26 cellular contexts compared by ENCODE assay signal in the genomic region with DNA sequence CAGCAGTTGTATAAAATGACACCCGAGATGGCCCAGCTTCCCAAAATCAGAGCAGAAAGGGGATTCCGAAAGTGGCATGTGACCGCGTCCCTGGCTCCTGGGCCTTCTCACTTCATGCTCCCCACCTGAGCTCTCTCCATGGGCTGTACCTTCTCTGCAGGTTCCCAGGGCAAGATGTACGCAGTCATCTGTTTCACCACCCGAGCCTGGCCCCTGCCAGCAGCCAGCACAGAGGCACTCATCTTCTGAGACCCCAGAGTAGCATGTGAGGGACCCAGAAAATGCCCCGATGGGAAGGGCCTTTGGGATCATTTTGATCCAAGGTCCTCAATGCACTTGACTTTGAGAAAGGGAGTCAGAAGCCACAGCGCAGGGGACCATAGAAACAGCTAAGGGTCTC.
"Had no signal": no experiment of that assay in that cellular context is flagged by ENCODE, and none has a peak within 500 bp of the region (broad histone marks: within the 10 kb centered on the region; RNA-seq: fewer than 3 reads in every experiment).

No MANE protein-coding gene starts in this region.

- H3K9me3 Mint-ChIP-seq: activated T-helper 17 cell treated with anti-CD3 and anti-CD28 coated beads, Interleukin-2, amount 50 U/mL, for 72 hours; T-cell had no signal

- ATAC-seq: activated T-helper 17 cell treated with anti-CD3 and anti-CD28 coated beads, Interleukin-2, amount 50 U/mL, for 72 hours; T-cell had no signal

- DNase-seq: activated CD4-positive, alpha-beta memory T cell treated with anti-CD3 and anti-CD28 coated beads for 36 hours; activated CD4-positive, alpha-beta T cell treated with anti-CD3 and anti-CD28 coated beads, Interleukin-2, amount 10 ng/mL, durations not matched to agents 7 days and 5 days; activated CD4-positive, CD25-positive, alpha-beta regulatory T cell; activated gamma-delta T cell; activated naive CD4-positive, alpha-beta T cell treated with anti-CD3 and anti-CD28 coated beads for 36 hours; activated T-cell treated with anti-CD3 and anti-CD28 coated beads for 4 hours; activated T-cell treated with anti-CD3 and anti-CD28 coated beads, Interleukin-2, amount 50 U/mL, for 48 hours; brain microvascular endothelial cell; cerebellar nuclear complex; NCI-H1092; NCI-H1694; NCI-H2029; NCI-H2107; NCI-H345; NCI-H510A; NCI-H526 treated with DMSO at 0.1 percent for 48 hours; NCI-H82; SIG-M5; T-cell; T-helper 2 cell; T1000 had no signal

- H3K4me3 ChIP-seq: cardiac muscle cell, SK-N-MC had no signal

- H3K36me3 ChIP-seq: brain microvascular endothelial cell, cardiac muscle cell had no signal

- H3K27me3 ChIP-seq: brain microvascular endothelial cell, cardiac muscle cell had no signal

- H3K27ac ChIP-seq: brain microvascular endothelial cell, cardiac muscle cell, SK-N-MC, VCaP had no signal

- H3K36me3 Mint-ChIP-seq: activated CD4-positive, alpha-beta memory T cell treated with anti-CD3 and anti-CD28 coated beads for 36 hours; T-cell had no signal

- H3K27ac Mint-ChIP-seq: activated CD4-positive, alpha-beta memory T cell treated with anti-CD3 and anti-CD28 coated beads for 36 hours; activated CD4-positive, alpha-beta T cell treated with anti-CD3 and anti-CD28 coated beads, Interleukin-2, amount 10 ng/mL, durations not matched to agents 7 days and 5 days; activated naive CD4-positive, alpha-beta T cell treated with anti-CD3 and anti-CD28 coated beads for 36 hours; activated naive CD8-positive, alpha-beta T cell; activated T-helper 17 cell treated with anti-CD3 and anti-CD28 coated beads, Interleukin-2, amount 50 U/mL, for 72 hours had no signal

- H3K27me3 Mint-ChIP-seq: activated CD4-positive, alpha-beta memory T cell treated with anti-CD3 and anti-CD28 coated beads for 36 hours; activated naive CD8-positive, alpha-beta T cell; activated T-helper 17 cell treated with anti-CD3 and anti-CD28 coated beads, Interleukin-2, amount 50 U/mL, for 72 hours; T-cell had no signal

- H3K4me3 Mint-ChIP-seq: activated CD4-positive, alpha-beta memory T cell treated with anti-CD3 and anti-CD28 coated beads for 36 hours; activated CD4-positive, alpha-beta T cell treated with anti-CD3 and anti-CD28 coated beads, Interleukin-2, amount 10 ng/mL, durations not matched to agents 7 days and 5 days; activated naive CD4-positive, alpha-beta T cell treated with anti-CD3 and anti-CD28 coated beads for 36 hours; activated naive CD8-positive, alpha-beta T cell; activated T-helper 17 cell treated with anti-CD3 and anti-CD28 coated beads, Interleukin-2, amount 50 U/mL, for 72 hours; T-cell had no signal
